22 cellular contexts compared by ENCODE assay signal in the genomic region with DNA sequence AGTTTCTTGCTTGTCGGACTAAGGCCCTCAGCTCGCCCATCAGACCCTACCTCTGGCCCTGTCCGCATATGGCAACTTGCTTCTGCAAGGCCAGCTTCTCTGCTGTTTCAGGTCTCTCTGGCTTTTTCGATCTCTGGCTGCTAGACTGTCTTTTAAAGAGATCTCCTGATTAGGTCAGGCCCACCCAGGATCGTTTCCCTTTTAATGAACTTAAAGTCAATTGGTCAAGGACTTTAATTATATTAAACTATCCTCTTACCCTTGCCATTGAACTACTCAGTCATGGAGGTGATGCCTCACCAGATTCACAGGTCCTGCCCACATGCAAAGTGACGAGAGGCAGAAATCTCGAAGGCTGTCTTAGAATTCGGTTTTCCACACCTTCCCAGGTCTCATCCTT.
"Had no signal": no experiment of that assay in that cellular context is flagged by ENCODE, and none has a peak within 500 bp of the region (broad histone marks: within the 10 kb centered on the region; RNA-seq: fewer than 3 reads in every experiment).

No MANE protein-coding gene starts in this region.

- H3K9me3 ChIP-seq: gastrocnemius medialis, lower lobe of right lung, mucosa of descending colon had no signal

- H3K27me3 ChIP-seq: esophagus muscularis mucosa, foreskin keratinocyte, gastrocnemius medialis, left lung had no signal

- H3K4me3 ChIP-seq: coronary artery, dorsolateral prefrontal cortex, esophagus muscularis mucosa, gastrocnemius medialis, heart right ventricle, left lung, lower lobe of right lung, mucosa of descending colon had no signal

- FAIRE-seq: endothelial cell of umbilical vein, islet of Langerhans, keratinocyte had no signal

- H3K27ac ChIP-seq: coronary artery, dorsolateral prefrontal cortex, esophagus muscularis mucosa, foreskin keratinocyte, gastrocnemius medialis, heart right ventricle, left lung, lower lobe of right lung had no signal

- H3K36me3 ChIP-seq: esophagus muscularis mucosa, gastrocnemius medialis, heart right ventricle, left lung, lower lobe of right lung had no signal

- DNase-seq: dermis blood vessel endothelial cell; dorsolateral prefrontal cortex; effector CD4-positive, alpha-beta T cell; effector memory CD4-positive, alpha-beta T cell; foreskin keratinocyte; gastrocnemius medialis; glutamatergic neuron; head of caudate nucleus; heart right ventricle; hippocampal formation; left cardiac atrium; left lung; left ventricle myocardium superior; lower lobe of right lung; mesenchymal stem cell; mucosa of descending colon; naive B cell had no signal

- ATAC-seq: foreskin keratinocyte, gastrocnemius medialis, heart right ventricle, left cardiac atrium, left lung, left ventricle myocardium superior, lower lobe of right lung, mucosa of descending colon had no signal

- H3K4me1 ChIP-seq: esophagus muscularis mucosa, foreskin keratinocyte, gastrocnemius medialis, heart right ventricle, left lung, lower lobe of right lung had no signal
